ENCODE assay signal across 8 cellular contexts in genomic region chr11:94776351-94777321, GRCh38. TPM values are rescaled to one million over a fixed set of nuclear protein-coding genes. Genes with fewer than 3 reads are reported as not detected.
DNase-seq lines count a peak whose midpoint lies in the region; ATAC-seq and TF ChIP-seq lines count a peak whose summit lies in the region.

No MANE protein-coding gene starts in this region.

- DNase-seq in Caki2 (ENCODE audit: low read depth) (peak; percentile 42), KBM-7 (peak; percentile 43), astrocyte of the spinal cord (ENCODE audit: low read depth, low spot score) (peak; percentile 74), mucosa of descending colon (no peak), NCI-H82 (lab: John Stamatoyannopoulos, UW) (no peak), mesenteric fat pad (ENCODE audit: low spot score) (no peak)

- H3K4me1 ChIP-seq in mucosa of descending colon (ENCODE audit: low read depth): no peaks in the 10 kb centered on the region

- no peak overlapping the region for H3K27ac Mint-ChIP-seq in activated T-helper 17 cell treated with anti-CD3 and anti-CD28 coated beads, Interleukin-2, amount 50 U/mL, for 72 hours

- TF ChIP-seq CTCF in astrocyte of the spinal cord (IDR thresholded peaks at IDR 0.05; ENCODE audit: low read depth, low read length) (no peak), mucosa of descending colon (IDR thresholded peaks at IDR 0.05) (no peak)

- H3K36me3 Mint-ChIP-seq in activated T-helper 17 cell treated with anti-CD3 and anti-CD28 coated beads, Interleukin-2, amount 50 U/mL, for 72 hours (ENCODE audit: low read depth): no peaks in the 10 kb centered on the region

- no peak overlapping the region for H3K4me3 ChIP-seq in astrocyte of the spinal cord (ENCODE audit: low read depth, low read length)
- no peak overlapping the region for H3K4me3 ChIP-seq in mucosa of descending colon

- H3K27me3 Mint-ChIP-seq in activated T-helper 17 cell treated with anti-CD3 and anti-CD28 coated beads, Interleukin-2, amount 50 U/mL, for 72 hours: peaks cover 46% of the 10 kb centered on the region

- H3K36me3 ChIP-seq in mucosa of descending colon (ENCODE audit: low read depth): no peaks in the 10 kb centered on the region

- peaks cover 10% of the 10 kb centered on the region for H3K4me1 Mint-ChIP-seq in activated T-helper 17 cell treated with anti-CD3 and anti-CD28 coated beads, Interleukin-2, amount 50 U/mL, for 72 hours

- H3K9me3 ChIP-seq in mucosa of descending colon: no peaks in the 10 kb centered on the region

- H3K4me3 Mint-ChIP-seq in activated T-helper 17 cell treated with anti-CD3 and anti-CD28 coated beads, Interleukin-2, amount 50 U/mL, for 72 hours: no peak overlapping the region

- intact Hi-C loops in mucosa of descending colon (cut with DNase I, micrococcal nuclease): no loop called here

- in situ Hi-C loops in Caki2 (cut with HindIII; ENCODE audit: low pct_unique_long_range_greater_than_20kb, low sequenced_read_pairs): no loop called here
- in situ Hi-C loops in KBM-7 (cut with MboI; ENCODE audit: low pct_unique_long_range_greater_than_20kb, low sequenced_read_pairs): no loop called here
- in situ Hi-C loops in astrocyte of the spinal cord (cut with HindIII; ENCODE audit: low sequenced_read_pairs): no loop called here

- no peaks in the 10 kb centered on the region for H3K9me3 Mint-ChIP-seq in activated T-helper 17 cell treated with anti-CD3 and anti-CD28 coated beads, Interleukin-2, amount 50 U/mL, for 72 hours

- ATAC-seq in mucosa of descending colon (peak; percentile 24), HG03439 (IDR thresholded peaks at IDR 0.05; ENCODE audit: unreplicated experiment) (no peak)
- ATAC-seq in activated T-helper 17 cell treated with anti-CD3 and anti-CD28 coated beads, Interleukin-2, amount 50 U/mL, for 72 hours (replicated peaks): no peak

RNA-seq across cellular contexts. Expression of gene AMOTL1, which starts 8.5 kb away (rescaled TPM):
- 7.3 and 8.7 TPM in 2 replicates for total RNA-seq in Caki2 (2014; rRNA removed; shearing (Covaris generic); ENCODE audit: low replicate concordance)
- total RNA-seq in mucosa of descending colon: 10 to 100 TPM in 2 of 3 donors, 1 to 10 TPM in 1; 6.5 to 94.7 (median 11.3) TPM
- 51.6 TPM for total RNA-seq in mesenteric fat pad
- total RNA-seq in activated T-helper 17 cell treated with anti-CD3 and anti-CD28 coated beads, Interleukin-2, amount 50 U/mL, for 72 hours: under 1 TPM; 0.06 to 0.34 TPM

Comparison
In these comparisons a context has a peak if more than half of its experiments do, and no peak if none do; other contexts are left out.
1. DNase-seq: peak in Caki2 (single experiment), KBM-7 (single experiment) and astrocyte of the spinal cord (single experiment); none in mucosa of descending colon (0 of 3), NCI-H82 (single experiment) and mesenteric fat pad (single experiment).